Comparison of ENCODE assay signal across 8 cellular contexts in the genomic region with DNA sequence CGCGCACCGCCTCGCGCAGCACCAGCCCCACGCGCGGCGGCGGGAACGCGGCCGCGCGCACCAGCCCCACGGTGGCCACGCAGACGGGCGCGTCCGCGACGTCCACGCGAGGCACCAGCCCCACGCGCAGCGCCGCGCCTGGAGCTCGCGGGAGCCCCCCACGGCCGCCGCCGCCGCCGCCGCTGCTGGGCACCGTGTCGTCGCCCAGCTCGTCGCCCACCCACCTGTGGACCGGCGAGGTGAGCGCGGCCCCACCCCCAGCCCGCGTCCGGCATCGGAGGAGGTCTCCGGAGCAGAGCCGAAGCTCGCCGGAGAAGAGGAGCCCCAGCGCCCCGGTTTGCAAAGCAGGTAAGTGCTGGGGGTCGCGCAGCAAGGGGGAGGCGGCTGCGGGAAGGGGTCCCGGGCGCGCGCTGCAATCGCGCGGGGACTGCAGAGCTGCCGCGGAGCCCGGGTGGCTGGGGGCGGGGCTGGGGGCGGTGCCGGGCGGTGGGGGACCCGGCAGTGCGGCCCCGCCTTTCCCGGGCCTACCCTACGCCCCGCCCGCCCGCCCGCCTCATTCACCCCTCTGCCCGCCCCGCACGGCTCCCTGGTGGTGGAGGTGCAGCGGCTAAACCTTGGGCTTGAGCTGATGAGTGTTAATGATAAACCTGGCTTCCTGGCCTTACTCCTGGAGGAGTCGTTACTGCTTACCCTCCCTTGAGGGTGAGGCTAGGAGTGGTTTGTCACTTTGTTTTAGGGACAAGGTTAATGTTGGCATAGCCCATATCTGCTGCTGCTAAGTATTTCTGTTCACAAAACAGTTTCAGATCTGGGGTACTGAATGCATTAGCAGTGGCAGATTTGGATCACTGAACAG. TPM values are rescaled to one million over a fixed set of nuclear protein-coding genes. Genes with fewer than 3 reads are reported as not detected.
DNase-seq lines count a peak whose midpoint lies in the region; TF ChIP-seq lines count a peak whose summit lies in the region.

No MANE protein-coding gene starts in this region.

- H2AFZ ChIP-seq in neuron (ENCODE audit: low read depth, low read length), result no peak overlapping the region

- H3K36me3 ChIP-seq in neuron (ENCODE audit: insufficient read depth, low read length) (peaks cover 8% of the 10 kb centered on the region), subcutaneous abdominal adipose tissue (ENCODE audit: control insufficient read depth in 5 of 5, insufficient read depth in 5 of 5, low read length in 5 of 5) (no peaks in the 10 kb centered on the region)

- H3K4me3 ChIP-seq in foreskin fibroblast (ENCODE audit: low read depth in 1 of 2, low read length in 2 of 2) (peak overlapping the region; percentile 75 to 93), neuron (ENCODE audit: low read length) (peak overlapping the region; percentile 61), subcutaneous abdominal adipose tissue (ENCODE audit: low read depth in 1 of 5, low read length in 5 of 5) (peak overlapping the region; percentile 76 to 94 (median 86))

- POLR2A ChIA-PET in RWPE1 (lab: Yijun Ruan, JAX; ENCODE audit: low non-redundant PET), result no interaction called here

- DNase-seq in G401 (ENCODE audit: low spot score), result peak; percentile 81
- peak; percentile 58 for DNase-seq in H4 (ENCODE audit: low spot score)
- peak; percentile 44 for DNase-seq in LHCN-M2 (ENCODE audit: low read depth)
- DNase-seq in RWPE1 (ENCODE audit: low spot score), result peak; percentile 89
- peak; percentile 75 for DNase-seq in activated gamma-delta T cell (lab: John Stamatoyannopoulos, UW)
- DNase-seq in foreskin fibroblast, result peak; percentile 44 to 80

- in situ Hi-C loops in G401 (cut with HindIII; ENCODE audit: low sequenced_read_pairs), result no loop called here

- H3K4me1 ChIP-seq in neuron (ENCODE audit: insufficient read depth, low read length), result peaks cover 14% of the 10 kb centered on the region
- H3K4me1 ChIP-seq in subcutaneous abdominal adipose tissue (ENCODE audit: control insufficient read depth in 5 of 5, insufficient read depth in 5 of 5, low read length in 5 of 5), result peaks cover 1 to 21% (median 13%) of the 10 kb centered on the region in 5 donors

- H3K27me3 ChIP-seq in neuron (ENCODE audit: insufficient read depth, low read length), result no peaks in the 10 kb centered on the region
- no peaks in the 10 kb centered on the region for H3K27me3 ChIP-seq in subcutaneous abdominal adipose tissue (ENCODE audit: control insufficient read depth in 5 of 5, insufficient read depth in 4 of 5, low read length in 5 of 5)

- peaks cover 5% of the 10 kb centered on the region for H3K9me3 ChIP-seq in neuron (ENCODE audit: low read length)
- H3K9me3 ChIP-seq in subcutaneous abdominal adipose tissue (ENCODE audit: control insufficient read depth in 5 of 5, low read length in 5 of 5), result no peaks in the 10 kb centered on the region

- CTCF ChIA-PET in RWPE1 (lab: Yijun Ruan, JAX), result no interaction called here

- H3K27ac ChIP-seq in RWPE1, result peak overlapping the region; percentile 76
- H3K27ac ChIP-seq in subcutaneous abdominal adipose tissue (ENCODE audit: low read depth, low read length), result peak overlapping the region; percentile 69

- no peak for TF ChIP-seq CTCF in RWPE1 (conservative IDR thresholded peaks at IDR 0.05; ENCODE audit: low read depth)
- TF ChIP-seq CTCF in foreskin fibroblast (IDR thresholded peaks at IDR 0.05; ENCODE audit: low read depth, low read length), result no peak

- peak overlapping the region; percentile 2 to 84 (median 68) for H3K9ac ChIP-seq in subcutaneous abdominal adipose tissue (ENCODE audit: low read length in 5 of 5)

RNA-seq across cellular contexts. Expression of a gene that starts 0.9 kb away (rescaled TPM):
- total RNA-seq in G401 (2014; rRNA removed; shearing (Covaris generic)), result 4.0 and 4.4 TPM in 2 replicates
- total RNA-seq in H4 (2014; rRNA removed; shearing (Covaris generic)), result 2.8 and 4.3 TPM in 2 replicates
- 0.63 and 1.2 TPM in 2 replicates for total RNA-seq in LHCN-M2 (2014; rRNA removed)
- 0.53 TPM for polyA plus RNA-seq in LHCN-M2 (2012)

Comparison
In these comparisons a context has a peak if more than half of its experiments do, and no peak if none do; other contexts are left out.
1. Peak in every context shown above with its lines: DNase-seq, H3K4me3 ChIP-seq and H3K27ac ChIP-seq.